10 cellular contexts compared by ENCODE assay signal in the genomic region with DNA sequence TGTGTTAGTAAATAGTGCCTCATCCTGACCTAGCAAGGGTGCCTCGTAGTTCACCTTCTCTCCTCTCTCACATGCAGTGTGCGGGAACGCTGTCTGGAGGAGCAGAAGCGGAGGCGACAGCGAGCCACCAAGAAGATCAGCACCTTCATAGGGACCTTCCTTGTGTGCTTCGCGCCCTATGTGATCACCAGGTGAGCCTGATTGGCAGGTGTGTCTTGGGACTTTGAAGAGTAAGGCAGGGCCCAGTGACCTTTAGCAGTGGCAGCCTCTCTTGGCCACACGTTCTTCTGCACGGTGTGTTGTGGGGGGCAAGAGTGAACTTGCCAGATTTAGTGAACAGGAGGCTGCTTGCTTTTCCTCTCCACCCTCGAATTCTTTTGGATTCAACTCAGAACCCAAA. TPM values are rescaled to one million over a fixed set of nuclear protein-coding genes. Genes with fewer than 3 reads are reported as not detected.
"Had no signal": no experiment of that assay in that cellular context is flagged by ENCODE, and none has a peak within 500 bp of the region (broad histone marks: within the 10 kb centered on the region; RNA-seq: fewer than 3 reads in every experiment).

No MANE protein-coding gene starts in this region.

- H3K9me3 Mint-ChIP-seq: GM23338, H9, HFFc6 had no signal

- H3K36me3 ChIP-seq: HAP-1 had no signal

- H3K9ac ChIP-seq: GM23248 had no signal

- H3K4me1 ChIP-seq: HAP-1 had no signal

- H3K4me2 ChIP-seq: GM23338 had no signal

- H3K4me3 ChIP-seq: GM23248, GM23338, HAP-1 had no signal

- H2AFZ ChIP-seq: GM23248, GM23338 had no signal

- H3K9me3 ChIP-seq: HAP-1 had no signal

- H3K4me3 Mint-ChIP-seq: GM23338, H9, HFFc6 had no signal

- DNase-seq: GM23248, GOT3, H7, H9, HCEC 1CT, HFFc6 had no signal

- H3K27ac Mint-ChIP-seq: GM23338, H9, HFFc6 had no signal

- ATAC-seq: GM23338, HCT116 had no signal

- H3K27ac ChIP-seq: GM23248 had no signal

RNA-seq across cellular contexts. Expression of a gene that starts 8.6 kb away (rescaled TPM):
- total RNA-seq: GM23248, H4, HFFc6 had no signal
- polyA plus RNA-seq: GM23248 had no signal
